In the genomic region with DNA sequence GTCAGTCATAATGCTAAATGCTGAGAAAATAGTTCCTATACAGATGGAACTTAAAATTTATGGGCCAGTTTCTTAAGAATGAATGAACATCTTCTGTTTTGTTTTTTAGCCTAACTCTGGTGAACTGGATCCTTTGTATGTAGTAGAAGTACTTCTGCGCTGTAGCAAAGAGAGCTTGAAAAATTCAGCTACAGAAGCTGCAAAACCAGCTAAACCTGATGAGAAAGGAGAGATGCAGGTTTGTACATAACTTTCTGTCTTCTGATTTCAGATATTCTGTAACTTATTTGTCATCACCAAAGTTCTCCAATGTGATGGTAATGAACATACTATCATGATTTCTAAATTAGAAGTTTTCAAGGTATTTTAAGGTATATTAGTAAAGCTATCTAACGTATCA, we compare ENCODE assay signal across 16 cellular contexts.
DNase-seq lines count a peak whose midpoint lies in the region; ATAC-seq, FAIRE-seq and TF ChIP-seq lines count a peak whose summit lies in the region.
"Had no signal": no experiment of that assay in that cellular context is flagged by ENCODE, and none has a peak within 500 bp of the region (broad histone marks: within the 10 kb centered on the region; RNA-seq: fewer than 3 reads in every experiment).

No MANE protein-coding gene starts in this region.

- no peak overlapping the region for H3K23ac ChIP-seq in trophoblast cell (ENCODE audit: low read length)

- no peak overlapping the region for H2AFZ ChIP-seq in trophoblast cell (ENCODE audit: insufficient read depth, low read length, poor library complexity)

- H3K14ac ChIP-seq in trophoblast cell (ENCODE audit: low read length), result no peak overlapping the region

- ATAC-seq in esophagus mucosa (peak; percentile 65), omental fat pad (ENCODE audit: low FRiP score) (no peak), HG02970 (IDR thresholded peaks at IDR 0.05; ENCODE audit: low FRiP score, unreplicated experiment) (no peak)
- ATAC-seq: CD8-positive, alpha-beta T cell; GM12878; HepG2 had no signal

- H4K91ac ChIP-seq in trophoblast cell (ENCODE audit: low read depth, low read length), result no peak overlapping the region

- peak; percentile 40 for FAIRE-seq in GM19239 (lab: Jason Lieb, UNC)
- FAIRE-seq: GM12878, GM18507, HepG2, HTR-8/SVneo had no signal

- no peaks in the 10 kb centered on the region for H3K9me3 ChIP-seq in trophoblast cell (ENCODE audit: insufficient read depth, low read depth, low read length)

- no peak for TF ChIP-seq CTCF in omental fat pad (IDR thresholded peaks at IDR 0.05)

- H3K4me3 ChIP-seq in trophoblast cell (ENCODE audit: low read depth, low read length), result no peak overlapping the region
- H3K4me3 ChIP-seq: GM12878 had no signal

- no peaks in the 10 kb centered on the region for H3K4me1 ChIP-seq in trophoblast cell (ENCODE audit: control insufficient read depth in 1 of 2, insufficient read depth in 2 of 2, low read length in 2 of 2)

- H3K4me2 ChIP-seq in trophoblast cell (ENCODE audit: low read length), result no peak overlapping the region

- H3K79me2 ChIP-seq in trophoblast cell (ENCODE audit: control insufficient read depth, insufficient read depth, low read length, poor library complexity), result no peaks in the 10 kb centered on the region

- no peak overlapping the region for H3K4ac ChIP-seq in trophoblast cell (ENCODE audit: low read depth, low read length)

- no peak for DNase-seq in GM19239 (ENCODE audit: insufficient read length, low spot score)
- peak; percentile 14 for DNase-seq in OCI-M1 (lab: John Stamatoyannopoulos, UW)
- peak; percentile 57 to 91 for DNase-seq in trophoblast cell
- DNase-seq in omental fat pad (ENCODE audit: low spot score), result no peak
- no peak for DNase-seq in HPDE6-E6E7 (ENCODE audit: extremely low spot score)
- DNase-seq in COR-L47 (lab: John Stamatoyannopoulos, UW), result no peak
- DNase-seq: Caco-2; CD8-positive, alpha-beta T cell; GOT3; H9 had no signal

- H3K9ac ChIP-seq in trophoblast cell (ENCODE audit: low read length), result no peak overlapping the region

- peaks cover 2 to 14% of the 10 kb centered on the region in 2 experiments for H3K36me3 ChIP-seq in trophoblast cell (ENCODE audit: control insufficient read depth in 1 of 2, insufficient read depth in 2 of 2, low read length in 2 of 2)

- H3K27ac ChIP-seq in trophoblast cell (ENCODE audit: low read depth, low read length), result no peak overlapping the region

- no peak overlapping the region for H2BK5ac ChIP-seq in trophoblast cell (ENCODE audit: low read depth, low read length, poor library complexity)

- H2BK120ac ChIP-seq in trophoblast cell (ENCODE audit: insufficient read depth, low read length, poor library complexity), result no peak overlapping the region

- WGBS in trophoblast cell (ENCODE audit: extremely low coverage, insufficient coverage, insufficient read length), result no CpG with 5 or more reads among the region's 2 CpGs

- H3K18ac ChIP-seq in trophoblast cell (ENCODE audit: low read length), result no peak overlapping the region

- no peaks in the 10 kb centered on the region for H3K27me3 ChIP-seq in trophoblast cell (ENCODE audit: insufficient read depth, low read length)

- no peak overlapping the region for H2AK5ac ChIP-seq in trophoblast cell (ENCODE audit: low read length)

- H4K12ac ChIP-seq in trophoblast cell (ENCODE audit: low read depth, low read length), result no peak overlapping the region

- no peak overlapping the region for H4K8ac ChIP-seq in trophoblast cell (ENCODE audit: low read depth, low read length)

- no peak overlapping the region for H2BK12ac ChIP-seq in trophoblast cell (ENCODE audit: low read length)

- no peaks in the 10 kb centered on the region for H3K79me1 ChIP-seq in trophoblast cell (ENCODE audit: low read length)

Comparison
In these comparisons a context has a peak if more than half of its experiments do, and no peak if none do; other contexts are left out.
1. DNase-seq: peak in OCI-M1 (single experiment) and trophoblast cell (2 of 2); none in GM19239 (single experiment), omental fat pad (single experiment), HPDE6-E6E7 (single experiment) and COR-L47 (single experiment).